21 cellular contexts compared by ENCODE assay signal in the genomic region with DNA sequence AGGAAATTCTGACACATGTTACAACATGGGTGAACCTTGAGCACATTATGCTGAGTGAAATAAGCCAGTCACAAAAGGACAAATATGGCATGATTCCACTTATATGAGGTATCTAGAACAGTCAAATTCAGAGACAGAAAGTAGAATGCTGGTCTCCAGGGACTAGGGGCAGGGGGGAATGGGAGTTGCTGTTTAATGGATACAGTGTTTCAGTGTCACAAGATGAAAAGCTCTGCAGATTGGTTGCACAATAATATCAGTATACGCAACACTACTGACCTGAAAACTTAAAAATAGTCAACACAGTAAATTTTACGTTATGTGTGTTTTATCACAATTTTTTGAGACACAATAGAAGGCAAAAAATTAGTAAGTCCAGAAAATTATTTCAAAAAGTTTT. TPM values are rescaled to one million over a fixed set of nuclear protein-coding genes. Genes with fewer than 3 reads are reported as not detected.
DNase-seq lines count a peak whose midpoint lies in the region; ATAC-seq, FAIRE-seq and TF ChIP-seq lines count a peak whose summit lies in the region.
"Had no signal": no experiment of that assay in that cellular context is flagged by ENCODE, and none has a peak within 500 bp of the region (broad histone marks: within the 10 kb centered on the region; RNA-seq: fewer than 3 reads in every experiment).

No MANE protein-coding gene starts in this region.

- H3K4me3 ChIP-seq in HepG2 (replicated peaks in 1 of 3; ENCODE audit: insufficient read depth in 1 of 3, low read depth in 2 of 3, low read length in 3 of 3) (no peak overlapping the region), right lobe of liver (no peak overlapping the region), ovary (no peak overlapping the region)
- H3K4me3 ChIP-seq: GM23248, SJCRH30 had no signal

- DNase-seq in HepG2 (ENCODE audit: low spot score) (no peak), right lobe of liver (no peak), NOMO-1 treated with DMSO at 0.1 percent for 48 hours (lab: John Stamatoyannopoulos, UW; ENCODE audit: unreplicated experiment) (peak; percentile 41), ovary (no peak), NCI-H1105 treated with DMSO at 0.1 percent for 48 hours (lab: John Stamatoyannopoulos, UW) (no peak), left lobe of liver (ENCODE audit: low spot score) (no peak)
- DNase-seq: CD8-positive, alpha-beta T cell; DMS79 treated with DMSO at 0.1 percent for 48 hours; GM23248; NCI-H146; NCI-H2107; NCI-H345; NCI-H69; SJCRH30; T-cell had no signal

- ATAC-seq in HepG2, result no peak
- no peak for ATAC-seq in right lobe of liver
- no peak for ATAC-seq in GM21717 (IDR thresholded peaks at IDR 0.05; ENCODE audit: unreplicated experiment)
- no peak for ATAC-seq in left lobe of liver
- ATAC-seq: CD8-positive, alpha-beta T cell; T-cell had no signal

- CTCF ChIA-PET in HepG2 (lab: Yijun Ruan, JAX; ENCODE audit: low intra/inter-chr PET ratio, low total read pairs), result no interaction called here

- no peaks in the 10 kb centered on the region for H3K27me3 Mint-ChIP-seq in brain

- H3K4me1 ChIP-seq in HepG2 (ENCODE audit: insufficient read depth, low read length) (peaks cover 35% of the 10 kb centered on the region), right lobe of liver (no peaks in the 10 kb centered on the region), ovary (ENCODE audit: insufficient read depth) (peaks cover 8% of the 10 kb centered on the region)

- peaks cover 2% of the 10 kb centered on the region for H3K79me2 ChIP-seq in HepG2 (ENCODE audit: insufficient read depth, low read length)

- TF ChIP-seq RAD21 in HepG2 (CRISPR knock-in tag; IDR thresholded peaks at IDR 0.05), result no peak

- peaks cover 64% of the 10 kb centered on the region for H3K4me1 Mint-ChIP-seq in brain

- in situ Hi-C loops in HepG2 (cut with HindIII; ENCODE audit: extremely low pct_ligation_motif_present, low pct_unique_long_range_greater_than_20kb), result no loop called here

- TF ChIP-seq CTCF in HepG2 (CRISPR knock-in tag; IDR thresholded peaks at IDR 0.05), result no peak
- no peak for TF ChIP-seq CTCF in right lobe of liver (IDR thresholded peaks at IDR 0.05)
- TF ChIP-seq CTCF in brain (conservative IDR thresholded peaks at IDR 0.05), result no peak
- TF ChIP-seq CTCF in ovary (IDR thresholded peaks at IDR 0.05), result no peak

- no peaks in the 10 kb centered on the region for H3K9me3 ChIP-seq in HepG2 (ENCODE audit: low read length)
- H3K9me3 ChIP-seq in right lobe of liver, result no peaks in the 10 kb centered on the region
- H3K9me3 ChIP-seq in ovary, result no peaks in the 10 kb centered on the region
- H3K9me3 ChIP-seq: SJCRH30 had no signal

- H3K4me3 Mint-ChIP-seq in brain, result no peak overlapping the region
- H3K4me3 Mint-ChIP-seq: CD8-positive, alpha-beta T cell; T-cell had no signal

- H3K9ac ChIP-seq in HepG2 (ENCODE audit: insufficient read depth, low read depth, low read length), result no peak overlapping the region
- H3K9ac ChIP-seq: GM23248 had no signal

- H3K27ac ChIP-seq in HepG2 (ENCODE audit: extremely low read length, insufficient read depth, low read length) (no peak overlapping the region), right lobe of liver (no peak overlapping the region), ovary (no peak overlapping the region)
- H3K27ac ChIP-seq: GM23248, SJCRH30 had no signal

- H4K20me1 ChIP-seq in HepG2 (ENCODE audit: insufficient read depth, low read length), result no peaks in the 10 kb centered on the region

- BruUV-seq in HepG2 (replicated peaks; lab: Mats Ljungman, UMichigan), result no TSS peak

- peak overlapping the region in 3 of 5 experiments; percentile 60 to 69 (median 63) for H3K27ac Mint-ChIP-seq in brain
- H3K27ac Mint-ChIP-seq: CD8-positive, alpha-beta T cell; T-cell had no signal

- WGBS in HepG2 (ENCODE audit: low lambda C conversion rate), result 87% methylated on average over 2 of the region's 2 CpGs
- WGBS in right lobe of liver (ENCODE audit: insufficient coverage, low coverage, low lambda C conversion rate, missing lambda C conversion rate), result 73% methylated on average over 2 of the region's 2 CpGs
- WGBS in ovary, 3 donors, result 95 to 96% (median 95%) methylated on average over 2 of the region's 2 CpGs

- H2AFZ ChIP-seq in HepG2 (ENCODE audit: low read length), result no peak overlapping the region
- H2AFZ ChIP-seq: GM23248 had no signal

- no peaks in the 10 kb centered on the region for H3K36me3 Mint-ChIP-seq in brain
- H3K36me3 Mint-ChIP-seq: CD8-positive, alpha-beta T cell; T-cell had no signal

- intact Hi-C loops in HepG2 (cut with micrococcal nuclease; ENCODE audit: unreplicated experiment), result no loop called here
- intact Hi-C loops in right lobe of liver (cut with DNase I), result no loop called here
- intact Hi-C loops in ovary (cut with DNase I), result no loop called here

- FAIRE-seq in HepG2 (lab: Jason Lieb, UNC), result no peak
- FAIRE-seq: A204.1, D721Med, G401.6, GM12892 had no signal

- TF ChIP-seq EP300 in HepG2 (IDR thresholded peaks at IDR 0.05; ENCODE audit: low read depth in 2 of 2, low read length in 2 of 2), result no peak
- no peak for TF ChIP-seq EP300 in HepG2 (CRISPR knock-in tag; IDR thresholded peaks at IDR 0.05; ENCODE audit: borderline replicate concordance)
- no peak for TF ChIP-seq EP300 in ovary (IDR thresholded peaks at IDR 0.05)

- H3K4me2 ChIP-seq in HepG2 (ENCODE audit: low read depth, low read length), result no peak overlapping the region

- no peak for TF ChIP-seq POLR2A in HepG2 (IDR thresholded peaks at IDR 0.05; ENCODE audit: insufficient read depth in 1 of 2, low read depth in 2 of 2, low read length in 2 of 2)
- no peak for TF ChIP-seq POLR2A in right lobe of liver (IDR thresholded peaks at IDR 0.05)
- no peak for TF ChIP-seq POLR2A in ovary (IDR thresholded peaks at IDR 0.05)

- POLR2A ChIA-PET in HepG2 (lab: Yijun Ruan, JAX), result no interaction called here

- H3K27me3 ChIP-seq in HepG2 (ENCODE audit: control insufficient read depth in 1 of 2, insufficient read depth in 2 of 2, low read length in 2 of 2) (no peaks in the 10 kb centered on the region), right lobe of liver (no peaks in the 10 kb centered on the region), ovary (no peaks in the 10 kb centered on the region)
- H3K27me3 ChIP-seq: SJCRH30 had no signal

- peaks cover 0 to 7% (median 0%) of the 10 kb centered on the region in 5 experiments for H3K9me3 Mint-ChIP-seq in brain
- H3K9me3 Mint-ChIP-seq: CD8-positive, alpha-beta T cell; T-cell had no signal

- H3K36me3 ChIP-seq in HepG2 (replicated peaks in 1 of 2; ENCODE audit: control insufficient read depth in 1 of 2, insufficient read depth in 2 of 2, low read length in 2 of 2), result no peaks in the 10 kb centered on the region
- H3K36me3 ChIP-seq in right lobe of liver, result no peaks in the 10 kb centered on the region
- H3K36me3 ChIP-seq in ovary, result no peaks in the 10 kb centered on the region
- H3K36me3 ChIP-seq: SJCRH30 had no signal

TF ChIP-seq in HepG2, 621 proteins besides CTCF, POLR2A, EP300 and RAD21:
- no peak for TF ChIP-seq HES4 (CRISPR knock-in tag; IDR thresholded peaks at IDR 0.05; ENCODE audit: borderline replicate concordance)
- no peak for TF ChIP-seq ZNF670 (CRISPR knock-in tag; IDR thresholded peaks at IDR 0.05; ENCODE audit: borderline replicate concordance)
- TF ChIP-seq CEBPB (IDR thresholded peaks at IDR 0.05; ENCODE audit: borderline replicate concordance, low read depth, low read length), result peak; percentile 79
- no peak for TF ChIP-seq CC2D1A (CRISPR knock-in tag; IDR thresholded peaks at IDR 0.05)
- no peak for TF ChIP-seq DNMT3B (CRISPR knock-in tag; conservative IDR thresholded peaks at IDR 0.05)
- TF ChIP-seq, protein P1, sequence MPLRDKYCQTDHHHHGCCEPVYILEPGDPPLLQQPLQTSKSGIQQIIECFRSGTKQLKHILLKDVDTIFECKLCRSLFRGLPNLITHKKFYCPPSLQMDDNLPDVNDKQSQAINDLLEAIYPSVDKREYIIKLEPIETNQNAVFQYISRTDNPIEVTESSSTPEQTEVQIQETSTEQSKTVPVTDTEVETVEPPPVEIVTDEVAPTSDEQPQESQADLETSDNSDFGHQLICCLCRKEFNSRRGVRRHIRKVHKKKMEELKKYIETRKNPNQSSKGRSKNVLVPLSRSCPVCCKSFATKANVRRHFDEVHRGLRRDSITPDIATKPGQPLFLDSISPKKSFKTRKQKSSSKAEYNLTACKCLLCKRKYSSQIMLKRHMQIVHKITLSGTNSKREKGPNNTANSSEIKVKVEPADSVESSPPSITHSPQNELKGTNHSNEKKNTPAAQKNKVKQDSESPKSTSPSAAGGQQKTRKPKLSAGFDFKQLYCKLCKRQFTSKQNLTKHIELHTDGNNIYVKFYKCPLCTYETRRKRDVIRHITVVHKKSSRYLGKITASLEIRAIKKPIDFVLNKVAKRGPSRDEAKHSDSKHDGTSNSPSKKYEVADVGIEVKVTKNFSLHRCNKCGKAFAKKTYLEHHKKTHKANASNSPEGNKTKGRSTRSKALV (CRISPR knock-in tag; IDR thresholded peaks at IDR 0.05), result no peak

RNA-seq across cellular contexts. Expression of a gene that starts 4.2 kb away (rescaled TPM):
- total RNA-seq in HepG2 (2016; rRNA removed; fragmentation: Illumina TruSeq; extraction: Trizol), result 0.09 TPM in 1 of 2 replicates, not detected in the other
- total RNA-seq in HepG2 (2016; cell fraction: cytosol; rRNA removed; fragmentation: Illumina TruSeq; extraction: Trizol; ENCODE audit: low read depth), result not detected in 2 replicates
- 0.04 TPM in 1 of 2 replicates, not detected in the other for total RNA-seq in HepG2 (2016; cell fraction: insoluble cytoplasmic fraction; rRNA removed; fragmentation: Illumina TruSeq; extraction: Trizol)
- 0.12 TPM in 1 of 2 replicates, not detected in the other for total RNA-seq in HepG2 (2016; cell fraction: membrane; rRNA removed; fragmentation: Illumina TruSeq; extraction: Trizol)
- total RNA-seq in HepG2 (2016; cell fraction: nucleus; rRNA removed; fragmentation: Illumina TruSeq; extraction: Trizol), result not detected in 2 replicates
- polyA plus RNA-seq in HepG2 (2011; rRNA removed), result 0.16 and 0.25 TPM in 2 replicates
- 0.08 and 0.09 TPM in 2 replicates for polyA plus RNA-seq in HepG2 (2011; cell fraction: cytosol; rRNA removed)
- 0.06 and 0.14 TPM in 2 replicates for polyA plus RNA-seq in HepG2 (2011; cell fraction: nucleus; rRNA removed)
- not detected in 2 replicates for polyA plus RNA-seq in HepG2 (2012)
- not detected in 2 replicates for polyA plus RNA-seq in HepG2 (2016; cell fraction: cytosol; fragmentation: Illumina TruSeq; extraction: Trizol; ENCODE audit: low read depth)
- polyA plus RNA-seq in HepG2 (2016; cell fraction: insoluble cytoplasmic fraction; fragmentation: Illumina TruSeq; extraction: Trizol; ENCODE audit: low read depth), result not detected in 2 replicates
- polyA plus RNA-seq in HepG2 (2016; cell fraction: membrane; fragmentation: Illumina TruSeq; extraction: Trizol; ENCODE audit: low read depth), result not detected in 2 replicates
- not detected in 2 replicates for polyA plus RNA-seq in HepG2 (2016; cell fraction: nucleus; fragmentation: Illumina TruSeq; extraction: Trizol; ENCODE audit: insufficient read depth, low read depth)
- 0.26 and 0.35 TPM in 2 replicates for polyA minus RNA-seq in HepG2 (2011; rRNA and poly(A)+ RNA removed; ENCODE audit: low replicate concordance)
- not detected in 2 replicates for polyA minus RNA-seq in HepG2 (2011; cell fraction: cytosol; rRNA and poly(A)+ RNA removed)
- 0.13 TPM in 1 of 2 replicates, not detected in the other for polyA minus RNA-seq in HepG2 (2011; cell fraction: nucleus; rRNA and poly(A)+ RNA removed)
- under 1 TPM in 1 of 6 experiments, not detected in 5; 0.09 TPM for total RNA-seq in right lobe of liver
- polyA plus RNA-seq in brain (ENCODE audit: insufficient read depth, low read depth, low replicate concordance), result not detected
- total RNA-seq in ovary, result under 1 TPM in 2 of 7 donors, not detected in 5; 0.10 TPM
- polyA plus RNA-seq in ovary, result under 1 TPM; 0.02 to 0.12 TPM
- total RNA-seq in left lobe of liver, result not detected
- total RNA-seq: CD8-positive, alpha-beta T cell; GM23248; T-cell had no signal
- polyA plus RNA-seq: GM23248 had no signal
